In the genomic region with DNA sequence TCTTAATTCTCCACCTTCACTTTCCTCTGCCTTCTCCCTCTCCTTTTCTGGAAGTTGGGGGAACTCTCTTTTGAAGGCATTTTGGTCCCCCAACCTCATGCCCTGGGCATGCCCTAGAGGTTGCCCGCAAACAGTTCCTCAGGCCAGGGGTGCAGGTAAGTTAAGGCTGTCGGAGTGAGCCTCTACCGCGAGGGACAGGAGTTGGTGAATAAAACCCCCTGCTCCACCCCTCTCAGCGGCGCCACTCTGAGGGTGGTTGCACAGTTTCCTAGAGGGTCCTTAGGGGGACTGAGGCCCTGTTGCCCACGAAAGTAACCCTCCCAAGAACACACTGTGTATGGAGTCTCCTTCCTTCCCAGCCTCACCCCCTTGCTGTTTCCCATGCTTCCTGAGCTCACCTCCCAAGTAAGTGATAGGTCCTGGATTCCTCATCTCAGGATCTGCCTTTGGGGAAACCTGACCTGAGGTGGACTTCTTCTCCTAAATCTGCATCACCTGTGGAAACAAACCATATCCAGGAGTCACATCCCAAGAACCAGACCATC, we compare ENCODE assay signal across 1 cellular context.
TF ChIP-seq lines count a peak whose summit lies in the region.

No MANE protein-coding gene starts in this region.

TF ChIP-seq in IMR-90, 13 proteins besides CTCF, POLR2A, EP300 and RAD21:
- TF ChIP-seq ELK1 (IDR thresholded peaks at IDR 0.05; ENCODE audit: borderline replicate concordance, low read depth, low read length) (no peak), RFX5 (IDR thresholded peaks at IDR 0.05; ENCODE audit: low read depth, low read length) (no peak), MAZ (IDR thresholded peaks at IDR 0.05; ENCODE audit: borderline replicate concordance, low read depth, low read length) (no peak), MXI1 (IDR thresholded peaks at IDR 0.05; ENCODE audit: borderline replicate concordance, low read depth, low read length) (no peak), RCOR1 (IDR thresholded peaks at IDR 0.05; ENCODE audit: insufficient replicate concordance, low read length) (no peak), FOS (IDR thresholded peaks at IDR 0.05; ENCODE audit: low read depth, low read length) (no peak), CHD1 (IDR thresholded peaks at IDR 0.05; ENCODE audit: low read depth, low read length) (no peak), MAFK (IDR thresholded peaks at IDR 0.05; ENCODE audit: low read depth, low read length) (no peak), NFE2L2 (IDR thresholded peaks at IDR 0.05; ENCODE audit: low read depth, low read length) (no peak), BHLHE40 (IDR thresholded peaks at IDR 0.05; ENCODE audit: low read depth, low read length) (no peak), CEBPB (IDR thresholded peaks at IDR 0.05; ENCODE audit: low read depth, low read length) (no peak), SMC3 (IDR thresholded peaks at IDR 0.05; ENCODE audit: low read depth, low read length) (no peak)
- TF ChIP-seq, protein P1, sequence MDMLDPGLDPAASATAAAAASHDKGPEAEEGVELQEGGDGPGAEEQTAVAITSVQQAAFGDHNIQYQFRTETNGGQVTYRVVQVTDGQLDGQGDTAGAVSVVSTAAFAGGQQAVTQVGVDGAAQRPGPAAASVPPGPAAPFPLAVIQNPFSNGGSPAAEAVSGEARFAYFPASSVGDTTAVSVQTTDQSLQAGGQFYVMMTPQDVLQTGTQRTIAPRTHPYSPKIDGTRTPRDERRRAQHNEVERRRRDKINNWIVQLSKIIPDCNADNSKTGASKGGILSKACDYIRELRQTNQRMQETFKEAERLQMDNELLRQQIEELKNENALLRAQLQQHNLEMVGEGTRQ (IDR thresholded peaks at IDR 0.05; ENCODE audit: low read depth, low read length): no peak
